In the genomic region with DNA sequence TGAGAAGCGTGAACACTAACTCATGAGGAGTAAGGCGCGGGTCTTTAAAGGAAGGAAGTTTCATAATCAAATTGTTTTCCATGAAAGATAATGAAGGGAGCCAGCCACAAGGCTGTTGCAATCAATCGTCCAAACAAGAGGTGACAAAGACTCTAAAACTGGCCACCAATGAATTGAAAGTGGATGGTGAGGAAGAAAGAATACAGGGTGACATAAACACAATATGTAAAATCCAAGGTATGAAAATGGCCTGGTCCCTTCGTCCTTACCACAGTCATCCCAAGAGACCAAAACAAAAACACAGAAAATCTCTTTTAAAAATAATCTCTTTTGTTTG, we compare ENCODE assay signal across 14 cellular contexts. TPM values are rescaled to one million over a fixed set of nuclear protein-coding genes. Genes with fewer than 3 reads are reported as not detected.
DNase-seq lines count a peak whose midpoint lies in the region; ATAC-seq, FAIRE-seq and TF ChIP-seq lines count a peak whose summit lies in the region.
"Had no signal": no experiment of that assay in that cellular context is flagged by ENCODE, and none has a peak within 500 bp of the region (broad histone marks: within the 10 kb centered on the region; RNA-seq: fewer than 3 reads in every experiment).

No MANE protein-coding gene starts in this region.

- no peak for FAIRE-seq in GM12878 (lab: Jason Lieb, UNC)

- peaks cover 57% of the 10 kb centered on the region for H3K4me1 ChIP-seq in GM12878 (ENCODE audit: control insufficient read depth, insufficient read depth, low read length)

- no peaks in the 10 kb centered on the region for H3K9me3 Mint-ChIP-seq in activated naive CD8-positive, alpha-beta T cell treated with anti-CD3 and anti-CD28 coated beads, Interleukin-2, amount 50 U/mL, for 24 hours

- peak overlapping the region; percentile 80 for H3K4me2 ChIP-seq in GM12878 (ENCODE audit: control insufficient read depth, insufficient read depth)

- no peaks in the 10 kb centered on the region for H3K27me3 Mint-ChIP-seq in activated naive CD8-positive, alpha-beta T cell treated with anti-CD3 and anti-CD28 coated beads, Interleukin-2, amount 50 U/mL, for 24 hours

- RAD21 ChIA-PET in GM12878 (lab: Charles Lee; ENCODE audit: unreplicated experiment) = interaction anchor here (1.0 to 7.1 kb wide), 10 partner anchors 10 to 71 kb away, joined by 3 to 138 read pairs (median 20); a partner anchor contains a TSS

- H2AFZ ChIP-seq in GM12878 (ENCODE audit: control insufficient read depth, low read depth, low read length) = no peak overlapping the region

- TSS peak; percentile 19 for BruUV-seq in GM12878 (replicated peaks; lab: Mats Ljungman, UMichigan)

- intact Hi-C loops in GM12878 (cut with micrococcal nuclease; ENCODE audit: unreplicated experiment) = no loop called here
- intact Hi-C loops in lower leg skin (cut with DNase I; ENCODE audit: low total_unique reads) = no loop called here

- peaks cover 17% of the 10 kb centered on the region for H3K4me1 Mint-ChIP-seq in activated naive CD8-positive, alpha-beta T cell treated with anti-CD3 and anti-CD28 coated beads, Interleukin-2, amount 50 U/mL, for 24 hours

- no peak for TF ChIP-seq RAD21 in GM12878 (IDR thresholded peaks at IDR 0.05; ENCODE audit: insufficient read depth, low read depth, low read length)

- peak overlapping the region; percentile 66 for H3K27ac ChIP-seq in GM12878 (ENCODE audit: control insufficient read depth, insufficient read depth)

- SMC1A ChIA-PET in GM12878 (lab: Charles Lee; ENCODE audit: uncharacterized antibody, unreplicated experiment) = interaction anchor here (1.0 to 22.2 kb wide), 9 partner anchors 9 to 72 kb away, joined by 3 to 394 read pairs (median 54); a partner anchor contains a TSS

- in situ Hi-C loops in GM12878 (cut with MboI) = no loop called here

- H3K9ac ChIP-seq in GM12878 (ENCODE audit: control insufficient read depth, insufficient read depth, low read length) = no peak overlapping the region; the same call in 1 of the 2 replicates

- H3K4me3 ChIP-seq in GM12878 = peak overlapping the region; percentile 52; the same call in 1 of the 2 replicates
- H3K4me3 ChIP-seq in lower leg skin (ENCODE audit: low read depth, poor library complexity, severe bottlenecking) = no peak overlapping the region

- CTCF ChIA-PET in GM12878 (lab: Yijun Ruan, JAX) = interaction anchor here (0.9 to 6.3 kb wide), 11 partner anchors 9 to 64 kb away, joined by 3 to 49 read pairs (median 5); a partner anchor contains a TSS

- peaks cover 0 to 3% of the 10 kb centered on the region in 2 experiments; a peak in 1 of 4 replicates for H3K36me3 ChIP-seq in GM12878 (ENCODE audit: control insufficient read depth in 2 of 2, insufficient read depth in 2 of 2, low read length in 1 of 2)

- TF ChIP-seq CTCF in GM12878 (IDR thresholded peaks at IDR 0.05 in 2 of 3, conservative IDR thresholded peaks at IDR 0.05 in 1 of 3; ENCODE audit: control insufficient read depth in 2 of 3, extremely low read depth in 1 of 3, insufficient read depth in 1 of 3, low read depth in 3 of 3, low read length in 3 of 3) (no peak), lower leg skin (IDR thresholded peaks at IDR 0.05) (no peak)

- 0 out of 4 replicates have a peak, but pooled peaks have one; percentile 20 to 29 for TF ChIP-seq EP300 in GM12878 (IDR thresholded peaks at IDR 0.05; ENCODE audit: borderline replicate concordance in 1 of 2, control insufficient read depth in 1 of 2, low read depth in 2 of 2, low read length in 2 of 2)

- H4K20me1 ChIP-seq in GM12878 (ENCODE audit: control insufficient read depth, insufficient read depth) = no peaks in the 10 kb centered on the region; the same call in 1 of the 2 replicates

- H3K27me3 ChIP-seq in GM12878 (replicated peaks in 1 of 2; ENCODE audit: control insufficient read depth in 2 of 2, insufficient read depth in 2 of 2, low read length in 1 of 2) = no peaks in the 10 kb centered on the region

- no peaks in the 10 kb centered on the region for H3K36me3 Mint-ChIP-seq in activated naive CD8-positive, alpha-beta T cell treated with anti-CD3 and anti-CD28 coated beads, Interleukin-2, amount 50 U/mL, for 24 hours (ENCODE audit: low read depth)

- WGBS in GM12878 (ENCODE audit: insufficient coverage, insufficient replicate concordance, low lambda C conversion rate, missing lambda C conversion rate) = 0% methylated on average over 5 of the region's 5 CpGs
- WGBS in lower leg skin, 2 donors = 73% methylated on average over 5 of the region's 5 CpGs

- ATAC-seq in GM18499 (IDR thresholded peaks at IDR 0.05; ENCODE audit: insufficient read depth, unreplicated experiment) (peak; percentile 43), GM21529 (IDR thresholded peaks at IDR 0.05; ENCODE audit: unreplicated experiment) (peak; percentile 57), HG03558 (IDR thresholded peaks at IDR 0.05; ENCODE audit: extremely low read depth, unreplicated experiment) (peak; percentile 35), GM12878 (peak; percentile 66)
- no peak for ATAC-seq in activated naive CD8-positive, alpha-beta T cell treated with anti-CD3 and anti-CD28 coated beads, Interleukin-2, amount 50 U/mL, for 24 hours

- no peaks in the 10 kb centered on the region; the same call in 2 of the 3 replicates for H3K9me3 ChIP-seq in GM12878 (replicated peaks; ENCODE audit: control insufficient read depth, insufficient read depth, low read length)

- TF ChIP-seq POLR2A in GM12878 (IDR thresholded peaks at IDR 0.05; ENCODE audit: low read depth, low read length) (no peak), lower leg skin (IDR thresholded peaks at IDR 0.05) (no peak)

- no peak overlapping the region for H3K4me3 Mint-ChIP-seq in activated naive CD8-positive, alpha-beta T cell treated with anti-CD3 and anti-CD28 coated beads, Interleukin-2, amount 50 U/mL, for 24 hours

- DNase-seq in GM12878 (ENCODE audit: low read depth, low spot score) (no peak), lower leg skin (ENCODE audit: low spot score in 2 of 2) (no peak), HuH-7.5 (ENCODE audit: low spot score) (no peak), NCI-H2081 treated with DMSO at 0.1 percent for 48 hours (lab: John Stamatoyannopoulos, UW) (no peak)
- no peak for DNase-seq in activated naive CD8-positive, alpha-beta T cell treated with anti-CD3 and anti-CD28 coated beads, Interleukin-2, amount 50 U/mL, for 24 hours
- DNase-seq: amniotic stem cell, DMS53, GOT3 had no signal

- POLR2A ChIA-PET in GM12878 (lab: Charles Lee) = interaction anchor here (0.9 to 9.5 kb wide), 3 partner anchors 12 to 48 kb away, joined by 3 to 144 read pairs (median 33); a partner anchor contains a TSS

- H3K79me2 ChIP-seq in GM12878 (ENCODE audit: control insufficient read depth, insufficient read depth, low read length) = peaks cover 87% of the 10 kb centered on the region

- H3K27ac Mint-ChIP-seq in activated naive CD8-positive, alpha-beta T cell treated with anti-CD3 and anti-CD28 coated beads, Interleukin-2, amount 50 U/mL, for 24 hours = no peak overlapping the region

TF ChIP-seq in GM12878, 131 proteins besides CTCF, POLR2A, EP300 and RAD21 (continues in another document):
- TF ChIP-seq IKZF2 (IDR thresholded peaks at IDR 0.05) (peak in 1 of 2 experiments; percentile 40; a peak in 3 of 4 replicates), TARDBP (IDR thresholded peaks at IDR 0.05; ENCODE audit: borderline replicate concordance) (no peak), GATAD2B (conservative IDR thresholded peaks at IDR 0.05; ENCODE audit: low read depth) (no peak), ATF7 (IDR thresholded peaks at IDR 0.05; ENCODE audit: low read depth) (peak; percentile 47; the same call in 1 of the 2 replicates), ETV6 (conservative IDR thresholded peaks at IDR 0.05 in 1 of 2, IDR thresholded peaks at IDR 0.05 in 1 of 2; ENCODE audit: borderline replicate concordance in 1 of 2, low read depth in 1 of 2) (peak in 1 of 2 experiments; percentile 37; a peak in 1 of 4 replicates), RUNX3 (IDR thresholded peaks at IDR 0.05; ENCODE audit: low read length) (peak; percentile 37), CBX5 (IDR thresholded peaks at IDR 0.05; ENCODE audit: low read depth) (no peak)

RNA-seq across cellular contexts. Expression of a gene that starts 12.0 kb away (rescaled TPM):
- total RNA-seq in GM12878 (2013; cell fraction: nucleolus; rRNA removed) = 126 and 130 TPM in 2 replicates
- total RNA-seq in GM12878 (2014; rRNA removed) (40.9 and 50.5 TPM in 2 replicates), GM12878 (2014; rRNA removed; fragmentation: Illumina TruSeq; extraction: Trizol) (57.6 and 58.8 TPM in 2 replicates), GM12878 (2021) (41.9 and 49.8 TPM in 2 replicates), lower leg skin (1 to 10 TPM in 3 of 4 donors, under 1 TPM in 1; 0.91 to 3.6 (median 2.7) TPM)
- polyA plus RNA-seq in GM12878 (2011; ENCODE audit: low read depth) = 18.9 TPM
- polyA plus RNA-seq in GM12878 (2011; rRNA removed) (100 and 126 TPM in 2 replicates), GM12878 (2014; fragmentation: Illumina TruSeq; extraction: Trizol) (75.1 and 112 TPM in 2 replicates), GM12878 (2014; fragmentation: Nextera tagmentation; extraction: Ambion mirVana) (10 to 100 TPM; 68.0 to 79.5 TPM), GM12878 (2014; rRNA removed) (40.6 and 50.0 TPM in 2 replicates), GM12878 (2016; fragmentation: Nextera tagmentation; extraction: Ambion mirVana) (10 to 100 TPM; 48.5 to 53.5 TPM)
- 49.2 and 59.8 TPM in 2 replicates for polyA plus RNA-seq in GM12878 (2011; cell fraction: cytosol; rRNA removed)
- 32.9 and 37.0 TPM in 2 replicates for polyA plus RNA-seq in GM12878 (2011; cell fraction: nucleus; rRNA removed)
- polyA plus RNA-seq in GM12878 (2012) = 18.5 and 26.0 TPM in 2 replicates
- 63.2 and 76.4 TPM in 2 replicates for polyA minus RNA-seq in GM12878 (2011; rRNA and poly(A)+ RNA removed)
- polyA minus RNA-seq in GM12878 (2011; cell fraction: cytosol; rRNA and poly(A)+ RNA removed) = 14.0 and 20.2 TPM in 2 replicates
- polyA minus RNA-seq in GM12878 (2011; cell fraction: nucleus; rRNA and poly(A)+ RNA removed) = 45.3 and 52.9 TPM in 2 replicates
- total RNA-seq: epithelial cell of proximal tubule, kidney epithelial cell, pulmonary artery endothelial cell had no signal

RNA-seq across cellular contexts. Expression of a gene that starts 45.1 kb away (rescaled TPM):
- 20.8 and 24.7 TPM in 2 replicates for total RNA-seq in GM12878 (2013; cell fraction: nucleolus; rRNA removed)
- total RNA-seq in GM12878 (2014; rRNA removed) (8.4 and 9.7 TPM in 2 replicates), GM12878 (2014; rRNA removed; fragmentation: Illumina TruSeq; extraction: Trizol) (5.1 and 5.3 TPM in 2 replicates), GM12878 (2021) (7.4 and 7.8 TPM in 2 replicates), lower leg skin (1 to 10 TPM; 1.8 to 4.0 (median 2.4) TPM)
- polyA plus RNA-seq in GM12878 (2011; ENCODE audit: low read depth) = 2.3 TPM
- polyA plus RNA-seq in GM12878 (2011; rRNA removed) (12.0 and 12.4 TPM in 2 replicates), GM12878 (2014; fragmentation: Illumina TruSeq; extraction: Trizol) (5.6 and 6.2 TPM in 2 replicates), GM12878 (2014; fragmentation: Nextera tagmentation; extraction: Ambion mirVana) (1 to 10 TPM; 1.3 to 1.8 TPM), GM12878 (2014; rRNA removed) (7.9 and 8.2 TPM in 2 replicates), GM12878 (2016; fragmentation: Nextera tagmentation; extraction: Ambion mirVana) (1 to 10 TPM; 6.6 to 7.5 TPM)
- polyA plus RNA-seq in GM12878 (2011; cell fraction: cytosol; rRNA removed) = 15.0 and 17.7 TPM in 2 replicates
- 12.5 and 16.8 TPM in 2 replicates for polyA plus RNA-seq in GM12878 (2011; cell fraction: nucleus; rRNA removed)
- polyA plus RNA-seq in GM12878 (2012) = 4.5 and 7.5 TPM in 2 replicates
- 45.2 and 60.4 TPM in 2 replicates for polyA minus RNA-seq in GM12878 (2011; rRNA and poly(A)+ RNA removed)
- 9.6 and 15.1 TPM in 2 replicates for polyA minus RNA-seq in GM12878 (2011; cell fraction: cytosol; rRNA and poly(A)+ RNA removed)
- polyA minus RNA-seq in GM12878 (2011; cell fraction: nucleus; rRNA and poly(A)+ RNA removed) = 20.7 and 37.2 TPM in 2 replicates
- total RNA-seq: pulmonary artery endothelial cell had no signal

Comparison
In these comparisons a context has a peak if more than half of its experiments do, and no peak if none do; other contexts are left out.
1. RNA of a gene that starts 12.0 kb away (total RNA-seq): 40.9 to 130 TPM in GM12878; 0.91 to 3.6 TPM in lower leg skin; every median in the first group is over 4 times any median in the second.